28 cellular contexts compared by ENCODE assay signal in genomic region chr10:50251309-50251850, GRCh38. TPM values are rescaled to one million over a fixed set of nuclear protein-coding genes. Genes with fewer than 3 reads are reported as not detected.
"Had no signal": no experiment of that assay in that cellular context is flagged by ENCODE, and none has a peak within 500 bp of the region (broad histone marks: within the 10 kb centered on the region; RNA-seq: fewer than 3 reads in every experiment).

ASAH2 (minus strand) TSS chr10:50251516; CDS start chr10:50248610, 2,906 bp downstream.

- H3K4me3 ChIP-seq: dorsolateral prefrontal cortex, gastrocnemius medialis, heart left ventricle, left ventricle myocardium inferior, lower lobe of right lung, ovary, psoas muscle, skin epidermis, thoracic aorta, tibial nerve, upper lobe of left lung, uterus had no signal

- DNase-seq: dorsolateral prefrontal cortex; effector CD8-positive, alpha-beta T cell; endodermal cell; foreskin fibroblast; gastrocnemius medialis; heart left ventricle; hippocampal formation; left cardiac atrium; left ventricle myocardium inferior; lower lobe of right lung; natural killer cell; occipital lobe; ovary; posterior cingulate gyrus; psoas muscle; right cardiac atrium; stimulated activated CD4-positive, alpha-beta T cell treated with anti-CD3 and anti-CD28 coated beads, Interleukin-15, amount 100 ng/mL, for 24 hours; stimulated activated CD4-positive, alpha-beta T cell treated with anti-CD3 and anti-CD28 coated beads, Interleukin-2, amount 100 ng/mL, for 48 hours; stimulated activated naive B cell treated with anti-CD40 and anti-IgM and Interleukin-4, amounts not matched to agents 10 μg/mL and 1 μg/mL and 100 μg/mL, for 72 hours; upper lobe of left lung; uterus had no signal

- H3K36me3 ChIP-seq: gastrocnemius medialis, heart left ventricle, left ventricle myocardium inferior, lower lobe of right lung, ovary, thoracic aorta, tibial nerve, upper lobe of left lung, uterus had no signal

- H3K4me1 Mint-ChIP-seq: natural killer cell; stimulated activated naive B cell treated with anti-CD40 and anti-IgM and Interleukin-4, amounts not matched to agents 10 μg/mL and 1 μg/mL and 100 μg/mL, for 72 hours had no signal

- H3K4me1 ChIP-seq: gastrocnemius medialis, heart left ventricle, left ventricle myocardium inferior, lower lobe of right lung, psoas muscle, tibial nerve, upper lobe of left lung, uterus had no signal

- H3K27ac ChIP-seq: dorsolateral prefrontal cortex, epithelial cell of prostate, gastrocnemius medialis, heart left ventricle, left ventricle myocardium inferior, lower lobe of right lung, ovary, psoas muscle, skin epidermis, thoracic aorta, tibial nerve, upper lobe of left lung, uterus had no signal

- H3K27me3 ChIP-seq: gastrocnemius medialis, ovary, upper lobe of left lung, uterus had no signal

- FAIRE-seq: colon, islet of Langerhans had no signal

- H3K36me3 Mint-ChIP-seq: natural killer cell; stimulated activated naive B cell treated with anti-CD40 and anti-IgM and Interleukin-4, amounts not matched to agents 10 μg/mL and 1 μg/mL and 100 μg/mL, for 72 hours had no signal

- H3K27ac Mint-ChIP-seq: endodermal cell; natural killer cell; stimulated activated naive B cell treated with anti-CD40 and anti-IgM and Interleukin-4, amounts not matched to agents 10 μg/mL and 1 μg/mL and 100 μg/mL, for 72 hours; stimulated activated naive CD8-positive, alpha-beta T cell treated with anti-CD3 and anti-CD28 coated beads, Interleukin-15, Interleukin-2, amounts not matched to agents 100 ng/mL and 50 ng/mL, for 24 hours had no signal

- H3K4me3 Mint-ChIP-seq: endodermal cell; natural killer cell; stimulated activated naive B cell treated with anti-CD40 and anti-IgM and Interleukin-4, amounts not matched to agents 10 μg/mL and 1 μg/mL and 100 μg/mL, for 72 hours; stimulated activated naive CD8-positive, alpha-beta T cell treated with anti-CD3 and anti-CD28 coated beads, Interleukin-15, Interleukin-2, amounts not matched to agents 100 ng/mL and 50 ng/mL, for 24 hours had no signal

- H3K9me3 ChIP-seq: gastrocnemius medialis, heart left ventricle, left ventricle myocardium inferior, lower lobe of right lung, ovary, psoas muscle, thoracic aorta, tibial nerve, upper lobe of left lung, uterus had no signal

- H3K9me3 Mint-ChIP-seq: endodermal cell; natural killer cell; stimulated activated naive B cell treated with anti-CD40 and anti-IgM and Interleukin-4, amounts not matched to agents 10 μg/mL and 1 μg/mL and 100 μg/mL, for 72 hours; stimulated activated naive CD8-positive, alpha-beta T cell treated with anti-CD3 and anti-CD28 coated beads, Interleukin-15, Interleukin-2, amounts not matched to agents 100 ng/mL and 50 ng/mL, for 24 hours had no signal

RNA-seq across cellular contexts. Expression of gene ASAH2, which starts in this region (rescaled TPM):
- total RNA-seq: left ventricle myocardium inferior, lower lobe of right lung had no signal
